9 cellular contexts compared by ENCODE assay signal in genomic region chr15:52010633-52011595, GRCh38. TPM values are rescaled to one million over a fixed set of nuclear protein-coding genes. Genes with fewer than 3 reads are reported as not detected.
DNase-seq lines count a peak whose midpoint lies in the region; ATAC-seq and TF ChIP-seq lines count a peak whose summit lies in the region.
"Had no signal": no experiment of that assay in that cellular context is flagged by ENCODE, and none has a peak within 500 bp of the region (broad histone marks: within the 10 kb centered on the region; RNA-seq: fewer than 3 reads in every experiment).

No MANE protein-coding gene starts in this region.

- no peaks in the 10 kb centered on the region for H3K9me3 ChIP-seq in adrenal gland (replicated peaks in 1 of 3)

- peak; percentile 48 for DNase-seq in Calu3
- DNase-seq in HS-5 (ENCODE audit: low read depth): peak; percentile 78
- peak; percentile 67 to 89 (median 87) for DNase-seq in adrenal gland
- peak; percentile 83 for DNase-seq in renal cortical epithelial cell (ENCODE audit: low read depth)
- DNase-seq in Kasumi-1 (lab: John Stamatoyannopoulos, UW): no peak
- DNase-seq in C1 segment of cervical spinal cord (lab: John Stamatoyannopoulos, UW): no peak
- DNase-seq: activated B cell treated with CpG ODN at 0.5 μM for 24 hours had no signal

- intact Hi-C loops in Calu3 (cut with micrococcal nuclease; ENCODE audit: unreplicated experiment): no loop called here
- intact Hi-C loops in adrenal gland (cut with DNase I): no loop called here

- no peaks in the 10 kb centered on the region for H3K9me3 Mint-ChIP-seq in Calu3 (ENCODE audit: low read depth, unreplicated experiment)
- H3K9me3 Mint-ChIP-seq: activated B cell treated with CpG ODN at 0.5 μM for 24 hours had no signal

- H3K36me3 Mint-ChIP-seq in Calu3 (ENCODE audit: insufficient read depth, unreplicated experiment): no peaks in the 10 kb centered on the region

- no peak overlapping the region for H3K4me3 Mint-ChIP-seq in Calu3 (ENCODE audit: low read depth, unreplicated experiment)
- H3K4me3 Mint-ChIP-seq: activated B cell treated with CpG ODN at 0.5 μM for 24 hours had no signal

- peaks cover 28% of the 10 kb centered on the region for H3K4me1 Mint-ChIP-seq in Calu3 (ENCODE audit: low read depth, unreplicated experiment)

- 66 to 75% (median 70%) methylated on average over 13 to 14 of the region's 14 CpGs for WGBS in adrenal gland, 4 donors

- H3K27me3 Mint-ChIP-seq in Calu3 (ENCODE audit: unreplicated experiment): no peaks in the 10 kb centered on the region
- H3K27me3 Mint-ChIP-seq: activated B cell treated with CpG ODN at 0.5 μM for 24 hours had no signal

- CTCF ChIA-PET in Calu3 (lab: Charles Lee): interaction anchor here (0.6 kb wide), 1 partner anchor 92 kb away, joined by 3 read pairs; no protein-coding TSS in a partner anchor

- TF ChIP-seq POLR2A in adrenal gland (IDR thresholded peaks at IDR 0.05): no peak

- no TSS peak for BruUV-seq in Calu3 (replicated peaks; lab: Mats Ljungman, UMichigan)

- ATAC-seq in HG03439 (IDR thresholded peaks at IDR 0.05; ENCODE audit: unreplicated experiment): no peak
- ATAC-seq in GM21526 (IDR thresholded peaks at IDR 0.05; ENCODE audit: low FRiP score, unreplicated experiment): no peak

- H3K27me3 ChIP-seq in adrenal gland: no peaks in the 10 kb centered on the region

- no peaks in the 10 kb centered on the region for H3K36me3 ChIP-seq in adrenal gland (replicated peaks in 1 of 2)

- peak overlapping the region in 1 of 5 donors; percentile 0 for H3K27ac ChIP-seq in adrenal gland

- peak overlapping the region; percentile 73 for H3K27ac Mint-ChIP-seq in Calu3 (ENCODE audit: unreplicated experiment)
- H3K27ac Mint-ChIP-seq: activated B cell treated with CpG ODN at 0.5 μM for 24 hours had no signal

- no peaks in the 10 kb centered on the region for H3K4me1 ChIP-seq in adrenal gland (replicated peaks in 1 of 2)

- H3K4me3 ChIP-seq in adrenal gland: no peak overlapping the region

- TF ChIP-seq CTCF in Calu3 (IDR thresholded peaks at IDR 0.05; ENCODE audit: unreplicated experiment) (no peak), adrenal gland (IDR thresholded peaks at IDR 0.05) (no peak)

RNA-seq across cellular contexts. Expression of gene MAPK6, which starts 8.1 kb away (rescaled TPM):
- total RNA-seq in Calu3 (2022): 28.4 and 35.9 TPM in 2 replicates
- total RNA-seq in adrenal gland: 10 to 100 TPM in 7 of 8 donors, 1 to 10 TPM in 1; 8.8 to 32.3 (median 17.1) TPM
- polyA plus RNA-seq in adrenal gland: 10 to 100 TPM in 1 of 3 donors, 1 to 10 TPM in 2; 2.9 to 25.5 (median 4.7) TPM
- total RNA-seq in renal cortical epithelial cell: 55.4 and 68.1 TPM in 2 replicates

RNA-seq across cellular contexts. Expression of gene LEO1, which starts 39.3 kb away (rescaled TPM):
- 21.3 and 22.5 TPM in 2 replicates for total RNA-seq in Calu3 (2022)
- 10 to 100 TPM; 10.6 to 22.0 (median 15.0) TPM for total RNA-seq in adrenal gland
- polyA plus RNA-seq in adrenal gland: 10 to 100 TPM in 1 of 3 donors, 1 to 10 TPM in 2; 6.6 to 44.6 (median 9.5) TPM
- 18.8 and 49.9 TPM in 2 replicates for total RNA-seq in renal cortical epithelial cell

Comparison
In these comparisons a context has a peak if more than half of its experiments do, and no peak if none do; other contexts are left out.
1. DNase-seq: peak in Calu3 (single experiment), HS-5 (single experiment), adrenal gland (7 of 7) and renal cortical epithelial cell (single experiment); none in Kasumi-1 (0 of 2) and C1 segment of cervical spinal cord (0 of 14).